In the genomic region with DNA sequence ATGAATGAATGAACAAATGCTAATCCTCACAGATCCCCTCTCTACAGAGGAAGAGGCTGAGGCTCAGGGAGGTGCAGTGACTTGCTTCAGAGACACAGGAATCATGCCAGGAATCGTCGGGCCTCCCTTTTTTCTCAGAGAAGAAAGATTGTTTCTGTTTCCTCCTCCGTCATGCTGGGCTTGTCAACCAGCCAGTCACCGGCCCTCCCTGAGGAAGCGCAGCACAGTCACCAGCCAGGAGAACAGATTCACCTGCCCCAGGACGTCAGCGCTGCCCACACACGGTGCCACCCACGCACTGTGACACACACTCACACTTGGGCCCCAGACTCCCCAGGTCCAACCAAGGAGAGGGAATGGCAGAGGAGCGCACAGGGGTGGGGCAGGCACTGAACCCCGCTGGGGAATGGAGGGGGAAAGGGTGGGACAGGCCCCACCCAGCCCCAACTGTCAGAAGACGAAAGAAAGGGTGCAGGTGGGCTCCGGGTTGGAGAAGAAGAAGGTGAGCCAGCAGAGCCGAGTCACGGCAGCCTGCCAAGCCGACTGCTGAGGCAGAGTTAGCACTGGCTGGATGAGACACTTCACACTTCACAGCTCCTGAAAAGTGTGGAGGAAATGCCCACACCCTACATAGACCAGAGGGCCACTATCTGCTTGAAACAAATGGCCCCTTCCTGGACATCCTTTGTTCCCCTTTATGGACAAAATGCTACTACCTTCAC, we compare ENCODE assay signal across 1 cellular context.
TF ChIP-seq lines count a peak whose summit lies in the region.

No MANE protein-coding gene starts in this region.

TF ChIP-seq in H1, 55 proteins besides CTCF, POLR2A, EP300 and RAD21 (continued from another document):
- no peak for TF ChIP-seq BCL11A (IDR thresholded peaks at IDR 0.05; ENCODE audit: low read depth in 2 of 2, low read length in 2 of 2)
- TF ChIP-seq TCF12 (IDR thresholded peaks at IDR 0.05; ENCODE audit: low read depth, low read length): no peak
- TF ChIP-seq CTBP2 (IDR thresholded peaks at IDR 0.05; ENCODE audit: borderline replicate concordance, insufficient read depth, insufficient read length, low read length): no peak
- TF ChIP-seq HDAC2 (IDR thresholded peaks at IDR 0.05; ENCODE audit: borderline replicate concordance in 1 of 2, low read depth in 2 of 2, low read length in 2 of 2): no peak
- TF ChIP-seq MAFK (IDR thresholded peaks at IDR 0.05; ENCODE audit: low read depth, low read length): no peak
- no peak for TF ChIP-seq TBP (IDR thresholded peaks at IDR 0.05; ENCODE audit: low read depth, low read length)
- TF ChIP-seq, protein P1, sequence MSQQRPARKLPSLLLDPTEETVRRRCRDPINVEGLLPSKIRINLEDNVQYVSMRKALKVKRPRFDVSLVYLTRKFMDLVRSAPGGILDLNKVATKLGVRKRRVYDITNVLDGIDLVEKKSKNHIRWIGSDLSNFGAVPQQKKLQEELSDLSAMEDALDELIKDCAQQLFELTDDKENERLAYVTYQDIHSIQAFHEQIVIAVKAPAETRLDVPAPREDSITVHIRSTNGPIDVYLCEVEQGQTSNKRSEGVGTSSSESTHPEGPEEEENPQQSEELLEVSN (IDR thresholded peaks at IDR 0.05): no peak
- no peak for TF ChIP-seq KDM1A (IDR thresholded peaks at IDR 0.05; ENCODE audit: borderline replicate concordance, low read length)
- no peak for TF ChIP-seq CHD1 (IDR thresholded peaks at IDR 0.05; ENCODE audit: low read depth, low read length)
TF ChIP-seq in H1: peak in this region for 0.
